ENCODE assay signal across 8 cellular contexts in genomic region chr1:117366982-117367768, GRCh38. TPM values are rescaled to one million over a fixed set of nuclear protein-coding genes. Genes with fewer than 3 reads are reported as not detected.
DNase-seq lines count a peak whose midpoint lies in the region; ATAC-seq, FAIRE-seq and TF ChIP-seq lines count a peak whose summit lies in the region.

Gene MAN1A2 (plus strand): TSS chr1:117367449. CDS start chr1:117368184, 735 bp downstream.

- WGBS in HepG2 (ENCODE audit: low lambda C conversion rate) = under 1% methylated on average over 27 of the region's 93 CpGs

- intact Hi-C loops in HepG2 (cut with micrococcal nuclease; ENCODE audit: unreplicated experiment) = loop anchor here (10.0 kb wide), 1 partner anchor 242 kb away; the partner anchor contains the start of gene TRIM45

- ATAC-seq in GM18858 (IDR thresholded peaks at IDR 0.05; ENCODE audit: unreplicated experiment) (peak; percentile 36), HG03066 (IDR thresholded peaks at IDR 0.05; ENCODE audit: low read depth, unreplicated experiment) (peak; percentile 64), HepG2 (peak; percentile 85)

- no peaks in the 10 kb centered on the region; a peak in 1 of 5 replicates for H3K27me3 ChIP-seq in HepG2 (ENCODE audit: control insufficient read depth in 1 of 2, insufficient read depth in 2 of 2, low read length in 2 of 2)

- H3K9ac ChIP-seq in HepG2 (ENCODE audit: insufficient read depth, low read depth, low read length) = peak within 1 kb of the TSS; percentile 96

- DNase-seq in AG04449 (ENCODE audit: low read depth, low spot score) = no peak
- peak; percentile 54 for DNase-seq in NCI-H510A (lab: John Stamatoyannopoulos, UW)
- peak; percentile 65 for DNase-seq in activated CD4-positive, alpha-beta T cell treated with anti-CD3 and anti-CD28 coated beads, Interleukin-2, amount 50 U/mL, for 1 hour
- peak; percentile 52 for DNase-seq in dedifferentiated amniotic fluid mesenchymal stem cell (ENCODE audit: extremely low spot score)
- DNase-seq in HepG2 (ENCODE audit: low spot score) = peak; percentile 65
- peak; percentile 68 for DNase-seq in stimulated activated CD4-positive, alpha-beta T cell treated with anti-CD3 and anti-CD28 coated beads, Interleukin-4, amount 100 ng/mL, for 24 hours

- no peaks in the 10 kb centered on the region for H3K36me3 ChIP-seq in HepG2 (replicated peaks in 1 of 2; ENCODE audit: control insufficient read depth in 1 of 2, insufficient read depth in 2 of 2, low read length in 2 of 2)

- H3K4me2 ChIP-seq in HepG2 (ENCODE audit: low read depth, low read length) = peak within 1 kb of the TSS; percentile 98

- no TSS peak for BruUV-seq in HepG2 (replicated peaks; lab: Mats Ljungman, UMichigan)

- H4K20me1 ChIP-seq in HepG2 (ENCODE audit: insufficient read depth, low read length) = peaks cover 4% of the 10 kb centered on the region; the same call in 1 of the 2 replicates

- no peak for TF ChIP-seq CTCF in AG04449 (IDR thresholded peaks at IDR 0.05; ENCODE audit: insufficient read depth, low read length, missing control alignments)
- TF ChIP-seq CTCF in HepG2 (CRISPR knock-in tag; IDR thresholded peaks at IDR 0.05) = 0 out of 2 replicates have a peak, but pooled peaks have one; percentile 10

- CTCF ChIA-PET in AG04449 (lab: Yijun Ruan, JAX) = interaction anchor here (1.2 kb wide), 1 partner anchor 82 kb away, joined by 4 read pairs; no protein-coding TSS in a partner anchor
- CTCF ChIA-PET in HepG2 (lab: Yijun Ruan, JAX; ENCODE audit: low intra/inter-chr PET ratio, low total read pairs) = no interaction called here

- peaks cover 56% of the 10 kb centered on the region for H3K79me2 ChIP-seq in HepG2 (ENCODE audit: insufficient read depth, low read length)

- H3K4me1 ChIP-seq in HepG2 (ENCODE audit: insufficient read depth, low read length) = peaks cover 29% of the 10 kb centered on the region

- peak within 1 kb of the TSS; percentile 95 for H3K27ac ChIP-seq in HepG2 (ENCODE audit: extremely low read length, insufficient read depth, low read length)

- peak; percentile 60 to 80 for TF ChIP-seq POLR2A in HepG2 (IDR thresholded peaks at IDR 0.05; ENCODE audit: insufficient read depth in 1 of 2, low read depth in 2 of 2, low read length in 2 of 2)

- TF ChIP-seq RAD21 in HepG2 (CRISPR knock-in tag; IDR thresholded peaks at IDR 0.05) = peak; percentile 39; the same call in 1 of the 2 replicates

- POLR2A ChIA-PET in AG04449 (lab: Yijun Ruan, JAX) = interaction anchor here (0.7 kb wide), 2 partner anchors 32 to 307 kb away, joined by 3 read pairs; partner anchors contain the start of gene TTF2
- POLR2A ChIA-PET in HepG2 (lab: Yijun Ruan, JAX) = interaction anchor here (0.7 to 1.3 kb wide), 4 partner anchors 9 to 455 kb away, joined by 3 to 5 read pairs (median 4); no protein-coding TSS in a partner anchor

- in situ Hi-C loops in HepG2 (cut with HindIII; ENCODE audit: extremely low pct_ligation_motif_present, low pct_unique_long_range_greater_than_20kb) = no loop called here

- peak within 1 kb of the TSS; percentile 76 for H2AFZ ChIP-seq in HepG2 (ENCODE audit: low read length)

- H3K4me3 ChIP-seq in AG04449 (ENCODE audit: low read depth, low read length) (peak within 1 kb of the TSS; percentile 88), HepG2 (replicated peaks in 1 of 3; ENCODE audit: insufficient read depth in 1 of 3, low read depth in 2 of 3, low read length in 3 of 3) (peak within 1 kb of the TSS; percentile 77 to 95 (median 88))

- FAIRE-seq in HepG2 (lab: Jason Lieb, UNC) = no peak

- H3K9me3 ChIP-seq in HepG2 (ENCODE audit: low read length) = no peaks in the 10 kb centered on the region

- TF ChIP-seq EP300 in HepG2 (IDR thresholded peaks at IDR 0.05; ENCODE audit: low read depth in 2 of 2, low read length in 2 of 2) (0 out of 4 replicates have a peak, but pooled peaks of 1 of the 2 experiments have one; percentile 42), HepG2 (CRISPR knock-in tag; IDR thresholded peaks at IDR 0.05; ENCODE audit: borderline replicate concordance) (no peak)

TF ChIP-seq in HepG2, 621 proteins besides CTCF, POLR2A, EP300 and RAD21 (continues in another document):
- TF ChIP-seq MAFG (CRISPR knock-in tag; IDR thresholded peaks at IDR 0.05) (no peak), TBL1XR1 (IDR thresholded peaks at IDR 0.05; ENCODE audit: borderline replicate concordance, low read length, partially characterized antibody) (no peak), SMAD3 (CRISPR knock-in tag; IDR thresholded peaks at IDR 0.05) (no peak), LBX2 (CRISPR knock-in tag; IDR thresholded peaks at IDR 0.05; ENCODE audit: borderline replicate concordance) (no peak), SMYD3 (CRISPR knock-in tag; IDR thresholded peaks at IDR 0.05) (no peak), HNF1A (IDR thresholded peaks at IDR 0.05; ENCODE audit: low read depth) (no peak), HNF1A (CRISPR knock-in tag; IDR thresholded peaks at IDR 0.05; ENCODE audit: borderline replicate concordance) (no peak), SNAPC5 (CRISPR knock-in tag; IDR thresholded peaks at IDR 0.05; ENCODE audit: borderline replicate concordance) (no peak), ZNF20 (CRISPR knock-in tag; IDR thresholded peaks at IDR 0.05) (no peak), MED1 (CRISPR knock-in tag; IDR thresholded peaks at IDR 0.05) (no peak), MEIS2 (CRISPR knock-in tag; IDR thresholded peaks at IDR 0.05) (no peak)

RNA-seq across cellular contexts. Expression of gene MAN1A2, which starts in this region (rescaled TPM):
- total RNA-seq in HepG2 (2016; rRNA removed; fragmentation: Illumina TruSeq; extraction: Trizol) = 19.9 and 20.4 TPM in 2 replicates
- 70.9 and 83.5 TPM in 2 replicates for total RNA-seq in HepG2 (2016; cell fraction: cytosol; rRNA removed; fragmentation: Illumina TruSeq; extraction: Trizol; ENCODE audit: low read depth)
- 20.4 and 21.4 TPM in 2 replicates for total RNA-seq in HepG2 (2016; cell fraction: insoluble cytoplasmic fraction; rRNA removed; fragmentation: Illumina TruSeq; extraction: Trizol)
- total RNA-seq in HepG2 (2016; cell fraction: membrane; rRNA removed; fragmentation: Illumina TruSeq; extraction: Trizol) = 19.7 and 24.0 TPM in 2 replicates
- 29.0 and 31.6 TPM in 2 replicates for total RNA-seq in HepG2 (2016; cell fraction: nucleus; rRNA removed; fragmentation: Illumina TruSeq; extraction: Trizol)
- polyA plus RNA-seq in HepG2 (2011; rRNA removed) = 5.9 and 8.0 TPM in 2 replicates
- 4.1 and 7.5 TPM in 2 replicates for polyA plus RNA-seq in HepG2 (2011; cell fraction: cytosol; rRNA removed)
- 4.1 and 5.5 TPM in 2 replicates for polyA plus RNA-seq in HepG2 (2011; cell fraction: nucleus; rRNA removed)
- 10.6 and 11.8 TPM in 2 replicates for polyA plus RNA-seq in HepG2 (2012)
- 0.53 and 0.55 TPM in 2 replicates for polyA plus RNA-seq in HepG2 (2016; cell fraction: cytosol; fragmentation: Illumina TruSeq; extraction: Trizol; ENCODE audit: low read depth)
- polyA plus RNA-seq in HepG2 (2016; cell fraction: insoluble cytoplasmic fraction; fragmentation: Illumina TruSeq; extraction: Trizol; ENCODE audit: low read depth) = 9.5 and 11.9 TPM in 2 replicates
- 2.1 and 2.2 TPM in 2 replicates for polyA plus RNA-seq in HepG2 (2016; cell fraction: membrane; fragmentation: Illumina TruSeq; extraction: Trizol; ENCODE audit: low read depth)
- polyA plus RNA-seq in HepG2 (2016; cell fraction: nucleus; fragmentation: Illumina TruSeq; extraction: Trizol; ENCODE audit: insufficient read depth, low read depth) = 13.4 and 14.6 TPM in 2 replicates
- 15.3 and 28.3 TPM in 2 replicates for polyA minus RNA-seq in HepG2 (2011; rRNA and poly(A)+ RNA removed; ENCODE audit: low replicate concordance)
- 11.2 and 12.8 TPM in 2 replicates for polyA minus RNA-seq in HepG2 (2011; cell fraction: cytosol; rRNA and poly(A)+ RNA removed)
- 43.8 and 47.1 TPM in 2 replicates for polyA minus RNA-seq in HepG2 (2011; cell fraction: nucleus; rRNA and poly(A)+ RNA removed)
